ENCODE assay signal across 15 cellular contexts in the genomic region with DNA sequence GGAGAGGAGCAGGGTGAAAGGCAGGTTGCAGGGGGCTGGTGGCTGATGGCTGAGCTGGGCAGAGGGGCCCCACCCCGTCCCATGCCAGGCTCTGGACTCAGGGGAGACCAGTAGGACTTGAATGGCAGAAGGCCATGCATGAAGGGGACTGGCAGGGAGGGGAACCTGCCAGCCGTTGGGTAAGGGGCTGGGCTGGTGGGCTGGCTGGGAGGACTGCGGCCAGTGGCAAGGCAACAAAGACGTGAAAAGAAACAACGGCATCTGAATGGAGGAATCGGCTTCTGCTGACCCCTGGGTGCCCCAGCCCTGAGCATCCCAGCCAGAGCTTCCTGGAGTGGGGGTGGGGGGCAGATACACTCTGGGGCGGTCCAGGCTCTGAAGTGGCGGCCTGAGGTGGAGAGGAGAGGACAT. TPM values are rescaled to one million over a fixed set of nuclear protein-coding genes. Genes with fewer than 3 reads are reported as not detected.
A peak's percentile ranks its signal among the peaks of the same experiment; 100 is the strongest.
DNase-seq lines count a peak whose midpoint lies in the region; FAIRE-seq and TF ChIP-seq lines count a peak whose summit lies in the region.
"Had no signal": no experiment of that assay in that cellular context is flagged by ENCODE, and none has a peak within 500 bp of the region (broad histone marks: within the 10 kb centered on the region; RNA-seq: fewer than 3 reads in every experiment).

No MANE protein-coding gene starts in this region.

- peak overlapping the region; percentile 85 for H3K27ac Mint-ChIP-seq in astrocyte (ENCODE audit: unreplicated experiment)
- H3K27ac Mint-ChIP-seq: activated naive CD4-positive, alpha-beta T cell treated with anti-CD3 and anti-CD28 coated beads, Interleukin-2, amount 10 ng/mL, durations not matched to agents 7 days and 5 days had no signal

- peaks cover 21% of the 10 kb centered on the region for H3K4me1 Mint-ChIP-seq in astrocyte (ENCODE audit: low read depth, unreplicated experiment)
- H3K4me1 Mint-ChIP-seq: activated naive CD4-positive, alpha-beta T cell treated with anti-CD3 and anti-CD28 coated beads, Interleukin-2, amount 10 ng/mL, durations not matched to agents 7 days and 5 days had no signal

- H3K79me1 ChIP-seq in trophoblast cell (ENCODE audit: low read length), result peaks cover 14% of the 10 kb centered on the region

- H2AFZ ChIP-seq in astrocyte (ENCODE audit: low read depth, low read length), result no peak overlapping the region
- H2AFZ ChIP-seq in trophoblast cell (ENCODE audit: insufficient read depth, low read length, poor library complexity), result peak overlapping the region; percentile 30
- H2AFZ ChIP-seq: GM23248 had no signal

- no peak overlapping the region for H2BK5ac ChIP-seq in trophoblast cell (ENCODE audit: low read depth, low read length, poor library complexity)

- H3K79me2 ChIP-seq in astrocyte (ENCODE audit: insufficient read depth, low read length), result no peaks in the 10 kb centered on the region
- no peaks in the 10 kb centered on the region for H3K79me2 ChIP-seq in trophoblast cell (ENCODE audit: control insufficient read depth, insufficient read depth, low read length, poor library complexity)

- H3K14ac ChIP-seq in trophoblast cell (ENCODE audit: low read length), result peak overlapping the region; percentile 43

- H3K27me3 Mint-ChIP-seq in astrocyte (ENCODE audit: low read depth, unreplicated experiment), result peaks cover 7% of the 10 kb centered on the region
- H3K27me3 Mint-ChIP-seq: activated naive CD4-positive, alpha-beta T cell treated with anti-CD3 and anti-CD28 coated beads, Interleukin-2, amount 10 ng/mL, durations not matched to agents 7 days and 5 days had no signal

- H4K12ac ChIP-seq in trophoblast cell (ENCODE audit: low read depth, low read length), result no peak overlapping the region

- no peak for TF ChIP-seq EP300 in tibial nerve (IDR thresholded peaks at IDR 0.05)

- no peaks in the 10 kb centered on the region for H3K9me3 Mint-ChIP-seq in astrocyte (ENCODE audit: unreplicated experiment)
- H3K9me3 Mint-ChIP-seq: activated naive CD4-positive, alpha-beta T cell treated with anti-CD3 and anti-CD28 coated beads, Interleukin-2, amount 10 ng/mL, durations not matched to agents 7 days and 5 days had no signal

- DNase-seq in H7, result peak; percentile 77
- DNase-seq in astrocyte (ENCODE audit: low read depth), result no peak
- peak; percentile 48 for DNase-seq in iPS-NIHi11 (ENCODE audit: low spot score)
- DNase-seq in trophoblast cell, result no peak
- DNase-seq in tibial nerve (ENCODE audit: low spot score in 2 of 2), result no peak
- DNase-seq in HUDEP-2 (lab: John Stamatoyannopoulos, UW; ENCODE audit: unreplicated experiment in 76 of 76), result no peak
- DNase-seq in DMS53 treated with DMSO at 0.1 percent for 48 hours (lab: John Stamatoyannopoulos, UW; ENCODE audit: unreplicated experiment), result no peak
- no peak for DNase-seq in caudate nucleus (lab: John Stamatoyannopoulos, UW)
- DNase-seq: activated naive CD4-positive, alpha-beta T cell treated with anti-CD3 and anti-CD28 coated beads, Interleukin-2, amount 10 ng/mL, durations not matched to agents 7 days and 5 days; NCI-H146; SW 1271 had no signal

- TF ChIP-seq POLR2A in tibial nerve (IDR thresholded peaks at IDR 0.05), result no peak

- no peak overlapping the region for H3K23ac ChIP-seq in trophoblast cell (ENCODE audit: low read length)

- no peak for TF ChIP-seq CTCF in astrocyte (IDR thresholded peaks at IDR 0.05; ENCODE audit: insufficient read depth, low read depth, low read length)
- no peak for TF ChIP-seq CTCF in tibial nerve (IDR thresholded peaks at IDR 0.05)

- H3K4me3 Mint-ChIP-seq in astrocyte (ENCODE audit: unreplicated experiment), result no peak overlapping the region
- H3K4me3 Mint-ChIP-seq: activated naive CD4-positive, alpha-beta T cell treated with anti-CD3 and anti-CD28 coated beads, Interleukin-2, amount 10 ng/mL, durations not matched to agents 7 days and 5 days had no signal

- peaks cover 7% of the 10 kb centered on the region for H3K36me3 Mint-ChIP-seq in astrocyte (ENCODE audit: low read depth, unreplicated experiment)

- H2BK12ac ChIP-seq in trophoblast cell (ENCODE audit: low read length), result peak overlapping the region; percentile 68

- H3K4ac ChIP-seq in trophoblast cell (ENCODE audit: low read depth, low read length), result no peak overlapping the region

- H3K4me2 ChIP-seq in astrocyte (ENCODE audit: low read length) (peak overlapping the region; percentile 33), trophoblast cell (ENCODE audit: low read length) (peak overlapping the region; percentile 4)

- H3K4me1 ChIP-seq in astrocyte (ENCODE audit: insufficient read depth, low read length) (peaks cover 20% of the 10 kb centered on the region), trophoblast cell (ENCODE audit: control insufficient read depth in 1 of 2, insufficient read depth in 2 of 2, low read length in 2 of 2) (peaks cover 24 to 25% of the 10 kb centered on the region in 2 experiments), tibial nerve (peaks cover 0 to 30% (median 2%) of the 10 kb centered on the region in 4 donors)

- H3K27me3 ChIP-seq in H7 (ENCODE audit: control insufficient read depth, insufficient read depth, low read length) (peaks cover 2% of the 10 kb centered on the region; the same call in 1 of the 2 replicates), astrocyte (ENCODE audit: insufficient read depth, low read length) (no peaks in the 10 kb centered on the region), trophoblast cell (ENCODE audit: insufficient read depth, low read length) (no peaks in the 10 kb centered on the region), tibial nerve (no peaks in the 10 kb centered on the region)

- peak overlapping the region; percentile 38 for H3K9ac ChIP-seq in astrocyte (ENCODE audit: low read length)
- no peak overlapping the region for H3K9ac ChIP-seq in trophoblast cell (ENCODE audit: low read length)
- H3K9ac ChIP-seq: GM23248 had no signal

- H3K36me3 ChIP-seq in H7 (replicated peaks; ENCODE audit: control insufficient read depth, insufficient read depth, low read length), result no peaks in the 10 kb centered on the region
- no peaks in the 10 kb centered on the region for H3K36me3 ChIP-seq in astrocyte (ENCODE audit: insufficient read depth, low read length)
- no peaks in the 10 kb centered on the region for H3K36me3 ChIP-seq in trophoblast cell (ENCODE audit: control insufficient read depth in 1 of 2, insufficient read depth in 2 of 2, low read length in 2 of 2)
- peaks cover 0 to 27% (median 0%) of the 10 kb centered on the region in 3 donors for H3K36me3 ChIP-seq in tibial nerve
- H3K36me3 ChIP-seq: WERI-Rb-1 had no signal

- H3K9me3 ChIP-seq in astrocyte (ENCODE audit: insufficient read depth, low read depth, low read length), result no peaks in the 10 kb centered on the region
- H3K9me3 ChIP-seq in trophoblast cell (ENCODE audit: insufficient read depth, low read depth, low read length), result peaks cover 4% of the 10 kb centered on the region
- H3K9me3 ChIP-seq in tibial nerve, result no peaks in the 10 kb centered on the region
- H3K9me3 ChIP-seq: neutrophil had no signal

- no CpG with 5 or more reads among the region's 8 CpGs for WGBS in trophoblast cell (ENCODE audit: extremely low coverage, insufficient coverage, insufficient read length)
- 26 to 43% methylated on average over 8 of the region's 8 CpGs for WGBS in tibial nerve, 2 donors

- H3K27ac ChIP-seq in astrocyte (ENCODE audit: low read depth, low read length), result no peak overlapping the region
- H3K27ac ChIP-seq in trophoblast cell (ENCODE audit: low read depth, low read length), result no peak overlapping the region
- no peak overlapping the region for H3K27ac ChIP-seq in tibial nerve
- H3K27ac ChIP-seq in caudate nucleus (ENCODE audit: low read depth, low read length), result no peak overlapping the region
- H3K27ac ChIP-seq: GM23248, neutrophil, WERI-Rb-1 had no signal

- H4K91ac ChIP-seq in trophoblast cell (ENCODE audit: low read depth, low read length), result peak overlapping the region; percentile 44

- no peak overlapping the region for H3K18ac ChIP-seq in trophoblast cell (ENCODE audit: low read length)

- H2BK120ac ChIP-seq in trophoblast cell (ENCODE audit: insufficient read depth, low read length, poor library complexity), result peak overlapping the region; percentile 21

- FAIRE-seq in astrocyte (lab: Jason Lieb, UNC), result no peak
- FAIRE-seq: bronchial epithelial cell had no signal

- no peak overlapping the region for H4K8ac ChIP-seq in trophoblast cell (ENCODE audit: low read depth, low read length)

- H2AK5ac ChIP-seq in trophoblast cell (ENCODE audit: low read length), result peak overlapping the region; percentile 90

- H3K4me3 ChIP-seq in H7 (ENCODE audit: insufficient read depth, low read depth, low read length) (peak overlapping the region; percentile 38; the same call in 1 of the 2 replicates), astrocyte (ENCODE audit: insufficient read depth, low read depth, low read length) (no peak overlapping the region), trophoblast cell (ENCODE audit: low read depth, low read length) (no peak overlapping the region), tibial nerve (no peak overlapping the region)
- H3K4me3 ChIP-seq: GM23248 had no signal

- H4K20me1 ChIP-seq in astrocyte (ENCODE audit: insufficient read depth, low read length), result no peaks in the 10 kb centered on the region

RNA-seq across cellular contexts. Expression of a gene that starts 11.6 kb away (rescaled TPM):
- 6.1 and 8.5 TPM in 2 replicates for total RNA-seq in H7 (2014; rRNA removed; shearing (Covaris generic))
- total RNA-seq in astrocyte, result 4.8 and 5.2 TPM in 2 replicates
- 1.4 and 1.7 TPM in 2 replicates for polyA plus RNA-seq in trophoblast cell (2013)
- total RNA-seq in tibial nerve, result 10 to 100 TPM in 3 of 4 donors, 1 to 10 TPM in 1; 5.4 to 27.1 (median 19.9) TPM

RNA-seq across cellular contexts. Expression of a gene that starts 16.9 kb away (rescaled TPM):
- total RNA-seq in H7 (2014; rRNA removed; shearing (Covaris generic)), result 0.48 and 2.0 TPM in 2 replicates
- 2.2 and 2.3 TPM in 2 replicates for total RNA-seq in astrocyte
- polyA plus RNA-seq in trophoblast cell (2013), result 1.1 and 1.2 TPM in 2 replicates
- 10 to 100 TPM; 12.0 to 26.1 (median 15.5) TPM for total RNA-seq in tibial nerve

RNA-seq across cellular contexts. Expression of a gene that starts 20.8 kb away (rescaled TPM):
- total RNA-seq in H7 (2014; rRNA removed; shearing (Covaris generic)), result 60.3 and 63.8 TPM in 2 replicates
- 57.4 and 59.7 TPM in 2 replicates for total RNA-seq in astrocyte
- 30.8 and 31.8 TPM in 2 replicates for polyA plus RNA-seq in trophoblast cell (2013)
- total RNA-seq in tibial nerve, result 10 to 100 TPM; 42.1 to 52.9 (median 48.6) TPM

RNA-seq across cellular contexts. Expression of a gene that starts 53.7 kb away (rescaled TPM):
- 2.9 and 4.5 TPM in 2 replicates for total RNA-seq in H7 (2014; rRNA removed; shearing (Covaris generic))
- total RNA-seq in astrocyte (8.9 and 9.1 TPM in 2 replicates), tibial nerve (10 to 100 TPM; 25.8 to 35.1 (median 27.8) TPM)
- 3.0 and 3.5 TPM in 2 replicates for polyA plus RNA-seq in trophoblast cell (2013)

Comparison
In these comparisons a context has a peak if more than half of its experiments do, and no peak if none do; other contexts are left out.
1. DNase-seq: peak in H7 (single experiment) and iPS-NIHi11 (single experiment); none in astrocyte (single experiment), trophoblast cell (0 of 2), tibial nerve (0 of 2), HUDEP-2 (0 of 76), DMS53 treated with DMSO at 0.1 percent for 48 hours (single experiment) and caudate nucleus (0 of 61).